Comparison of ENCODE assay signal across 26 cellular contexts in the genomic region with DNA sequence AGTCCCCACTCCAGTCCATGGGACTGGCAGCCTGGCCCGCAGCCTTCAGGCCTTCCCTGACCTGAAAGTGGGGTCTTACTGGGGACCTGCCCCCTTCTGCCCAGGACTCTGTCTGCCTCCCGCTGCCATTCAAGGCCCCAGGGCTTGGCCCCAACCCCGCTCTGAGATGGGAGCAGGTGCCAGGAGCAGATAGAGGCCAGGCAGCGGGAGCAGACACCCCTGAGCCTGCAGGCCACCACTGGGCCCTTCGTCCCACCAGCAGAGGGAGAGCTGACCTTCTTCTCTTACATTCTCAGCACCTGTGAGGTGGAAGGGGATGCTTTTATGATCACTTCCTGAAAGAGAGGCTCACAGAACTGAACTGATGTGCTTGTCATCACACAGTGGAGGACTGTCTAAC.
"Had no signal": no experiment of that assay in that cellular context is flagged by ENCODE, and none has a peak within 500 bp of the region (broad histone marks: within the 10 kb centered on the region; RNA-seq: fewer than 3 reads in every experiment).

No MANE protein-coding gene starts in this region.

- H2AFZ ChIP-seq: neural progenitor cell had no signal

- ATAC-seq: esophagus mucosa; gastrocnemius medialis; left lung; naive thymus-derived CD4-positive, alpha-beta T cell; stimulated activated effector memory CD8-positive, alpha-beta T cell treated with anti-CD3 and anti-CD28 coated beads, Interleukin-12 subunit alpha, Interleukin-12 subunit beta, amount 100 ng/mL, for 72 hours; stimulated activated naive CD8-positive, alpha-beta T cell treated with anti-CD3 and anti-CD28 coated beads, Interleukin-15, Interleukin-2, amounts not matched to agents 100 U/mL and 50 U/mL, for 24 hours; upper lobe of right lung had no signal

- DNase-seq: dorsolateral prefrontal cortex; effector CD4-positive, alpha-beta T cell; foreskin fibroblast; gastrocnemius medialis; left lung; mesendoderm; midbrain; naive thymus-derived CD4-positive, alpha-beta T cell; nucleus accumbens; sigmoid colon; stimulated activated CD4-positive, alpha-beta T cell treated with anti-CD3 and anti-CD28 coated beads, Interleukin-2, amount 100 ng/mL, for 24 hours; stimulated activated CD4-positive, alpha-beta T cell treated with anti-CD3 and anti-CD28 coated beads, Interleukin-4, amount 100 ng/mL, for 24 hours; stimulated activated naive CD8-positive, alpha-beta T cell treated with anti-CD3 and anti-CD28 coated beads, Interleukin-15, Interleukin-2, amounts not matched to agents 100 U/mL and 50 U/mL, for 24 hours; substantia nigra; testis; tibial artery; upper lobe of right lung; uterus had no signal

- H3K9me3 ChIP-seq: gastrocnemius medialis, left lung, prostate gland, right atrium auricular region, sigmoid colon, testis, tibial artery, upper lobe of right lung, uterus had no signal

- H3K4me1 ChIP-seq: gastrocnemius medialis, left lung, neural progenitor cell, prostate gland, right atrium auricular region, sigmoid colon, testis, upper lobe of right lung, uterus had no signal

- H3K4me2 ChIP-seq: neural progenitor cell had no signal

- H3K4me3 ChIP-seq: dorsolateral prefrontal cortex, gastrocnemius medialis, left lung, neural progenitor cell, prostate gland, right atrium auricular region, sigmoid colon, testis, tibial artery, upper lobe of right lung, uterus had no signal

- H3K9ac ChIP-seq: neural progenitor cell had no signal

- H3K27ac ChIP-seq: dorsolateral prefrontal cortex, epithelial cell of prostate, gastrocnemius medialis, left lung, neural progenitor cell, prostate gland, right atrium auricular region, sigmoid colon, testis, tibial artery, upper lobe of right lung, uterus had no signal

- H3K36me3 ChIP-seq: gastrocnemius medialis, left lung, neural progenitor cell, prostate gland, right atrium auricular region, sigmoid colon, tibial artery, upper lobe of right lung, uterus had no signal

- FAIRE-seq: colon, kidney had no signal

- H3K27me3 ChIP-seq: gastrocnemius medialis, left lung, neural progenitor cell, right atrium auricular region, sigmoid colon, testis, upper lobe of right lung, uterus had no signal
